ENCODE assay signal across 8 cellular contexts in genomic region chr3:126957776-126958637, GRCh38.
"Had no signal": no experiment of that assay in that cellular context is flagged by ENCODE, and none has a peak within 500 bp of the region (broad histone marks: within the 10 kb centered on the region; RNA-seq: fewer than 3 reads in every experiment).

No MANE protein-coding gene starts in this region.

- H3K27ac Mint-ChIP-seq: activated naive CD8-positive, alpha-beta T cell had no signal

- H3K4me3 Mint-ChIP-seq: activated naive CD8-positive, alpha-beta T cell; naive thymus-derived CD4-positive, alpha-beta T cell had no signal

- H3K36me3 Mint-ChIP-seq: activated naive CD8-positive, alpha-beta T cell; naive thymus-derived CD4-positive, alpha-beta T cell had no signal

- FAIRE-seq: endometrium had no signal

- H3K4me3 ChIP-seq: dorsolateral prefrontal cortex had no signal

- H3K27me3 Mint-ChIP-seq: activated naive CD8-positive, alpha-beta T cell; naive thymus-derived CD4-positive, alpha-beta T cell had no signal

- DNase-seq: activated CD4-positive, alpha-beta T cell treated with anti-CD3 and anti-CD28 coated beads for 48 hours; amygdala; midbrain; naive thymus-derived CD4-positive, alpha-beta T cell; occipital lobe had no signal

- ATAC-seq: naive thymus-derived CD4-positive, alpha-beta T cell had no signal

- H3K27me3 ChIP-seq: dorsolateral prefrontal cortex had no signal

- H3K9me3 Mint-ChIP-seq: naive thymus-derived CD4-positive, alpha-beta T cell had no signal
